Comparison of ENCODE assay signal across 8 cellular contexts in genomic region chr12:12327802-12328201, GRCh38. TPM values are rescaled to one million over a fixed set of nuclear protein-coding genes. Genes with fewer than 3 reads are reported as not detected.
A peak's percentile ranks its signal among the peaks of the same experiment; 100 is the strongest.
DNase-seq lines count a peak whose midpoint lies in the region; ATAC-seq and TF ChIP-seq lines count a peak whose summit lies in the region.

No MANE protein-coding gene starts in this region.

- H3K9me3 ChIP-seq in Karpas-422 (ENCODE audit: low read length) (no peaks in the 10 kb centered on the region), Panc1 (ENCODE audit: control insufficient read depth, insufficient read depth, low read depth, low read length) (no peaks in the 10 kb centered on the region)

- H3K27me3 ChIP-seq in Karpas-422 (ENCODE audit: low read length) (no peaks in the 10 kb centered on the region), Panc1 (ENCODE audit: control insufficient read depth, insufficient read depth, low read length) (no peaks in the 10 kb centered on the region)

- in situ Hi-C loops in Panc1 (cut with HindIII; ENCODE audit: low pct_unique_long_range_greater_than_20kb, low sequenced_read_pairs): no loop called here

- H3K27ac ChIP-seq in Karpas-422 (ENCODE audit: low read length) (no peak overlapping the region), Panc1 (ENCODE audit: low read length) (no peak overlapping the region)

- CTCF ChIA-PET in Panc1 (lab: Charles Lee): interaction anchor here (0.6 to 1.4 kb wide), 7 partner anchors 22 to 438 kb away, joined by 3 to 7 read pairs (median 4); partner anchors contain the start of gene MANSC1

- DNase-seq in activated CD4-positive, CD25-positive, alpha-beta regulatory T cell (lab: John Stamatoyannopoulos, UW): no peak
- DNase-seq in Karpas-422 (peak; percentile 86), Panc1 (ENCODE audit: low read depth, low spot score) (no peak), mesothelial cell of epicardium (ENCODE audit: low spot score in 2 of 2, unreplicated experiment in 2 of 2) (no peak), omental fat pad (ENCODE audit: low spot score) (no peak)
- peak; percentile 7 for DNase-seq in effector CD4-positive, alpha-beta T cell

- H3K4me3 Mint-ChIP-seq in mesothelial cell of epicardium: no peak overlapping the region

- no peak overlapping the region for H3K4me3 ChIP-seq in Karpas-422 (ENCODE audit: low read length)
- H3K4me3 ChIP-seq in Panc1 (ENCODE audit: low read depth in 2 of 2, low read length in 2 of 2): no peak overlapping the region

- intact Hi-C loops in Panc1 (cut with micrococcal nuclease; ENCODE audit: unreplicated experiment): loop anchor here (2.0 kb wide), 1 partner anchor 247 kb away; no protein-coding TSS in a partner anchor

- H3K4me1 ChIP-seq in Karpas-422 (ENCODE audit: low read length): no peaks in the 10 kb centered on the region
- no peaks in the 10 kb centered on the region for H3K4me1 ChIP-seq in Panc1 (ENCODE audit: control insufficient read depth, insufficient read depth, low read length)

- H3K4me2 ChIP-seq in Karpas-422 (ENCODE audit: low read depth, low read length, poor library complexity, severe bottlenecking): no peak overlapping the region

- H3K79me2 ChIP-seq in Karpas-422 (ENCODE audit: low read length): no peaks in the 10 kb centered on the region

- POLR2A ChIA-PET in Panc1 (lab: Charles Lee): no interaction called here

- no peaks in the 10 kb centered on the region for H4K20me1 ChIP-seq in Karpas-422 (ENCODE audit: insufficient read depth, low read depth, low read length)

- H3K9me3 Mint-ChIP-seq in mesothelial cell of epicardium: no peaks in the 10 kb centered on the region

- H3K27ac Mint-ChIP-seq in mesothelial cell of epicardium: no peak overlapping the region

- peak; percentile 43 to 51 for ATAC-seq in activated CD4-positive, CD25-positive, alpha-beta regulatory T cell treated with anti-CD3 and anti-CD28 coated beads, Interleukin-2, amount 50 U/mL, for 24 hours
- no peak for ATAC-seq in Panc1
- ATAC-seq in HG02981 (IDR thresholded peaks at IDR 0.05; ENCODE audit: unreplicated experiment): no peak
- no peak for ATAC-seq in omental fat pad (ENCODE audit: low FRiP score)

- no peak overlapping the region for H3K9ac ChIP-seq in Karpas-422 (ENCODE audit: low read length)

- no peaks in the 10 kb centered on the region for H3K9me2 ChIP-seq in Karpas-422 (replicated peaks; ENCODE audit: insufficient read depth, low read length)

- no peaks in the 10 kb centered on the region for H3K27me3 Mint-ChIP-seq in mesothelial cell of epicardium (ENCODE audit: low read depth)

- no peaks in the 10 kb centered on the region for H3K36me3 Mint-ChIP-seq in mesothelial cell of epicardium

- no TSS peak for BruUV-seq in Panc1 (replicated peaks; lab: Mats Ljungman, UMichigan)

- H3K4me1 Mint-ChIP-seq in mesothelial cell of epicardium: peaks cover 36% of the 10 kb centered on the region

- peak overlapping the region; percentile 66; the same call in 1 of the 2 replicates for H2AFZ ChIP-seq in Karpas-422 (ENCODE audit: low read length)

- H3K36me3 ChIP-seq in Karpas-422 (ENCODE audit: insufficient read depth, low read length): no peaks in the 10 kb centered on the region
- H3K36me3 ChIP-seq in Panc1 (ENCODE audit: control insufficient read depth, insufficient read depth, low read length): no peaks in the 10 kb centered on the region

- TF ChIP-seq CTCF in Panc1 (IDR thresholded peaks at IDR 0.05): peak; percentile 71; the same call in 1 of the 2 replicates
- peak; percentile 63 for TF ChIP-seq CTCF in mesothelial cell of epicardium (IDR thresholded peaks at IDR 0.05; ENCODE audit: unreplicated experiment)
- TF ChIP-seq CTCF in omental fat pad (IDR thresholded peaks at IDR 0.05): no peak

RNA-seq across cellular contexts. Expression of gene MANSC1, which starts 22.2 kb away (rescaled TPM):
- total RNA-seq in Karpas-422 (2014; rRNA removed; shearing (Covaris generic); ENCODE audit: low replicate concordance): not detected in 2 replicates
- total RNA-seq in Panc1 (2021; ENCODE audit: unreplicated experiment): 10.0 TPM
- polyA plus RNA-seq in Panc1 (2012; ENCODE audit: insufficient read length): 9.6 TPM
- total RNA-seq in mesothelial cell of epicardium: 15.4 to 17.2 TPM (median 16.6 TPM) in 3 replicates
- total RNA-seq in omental fat pad: 10 to 100 TPM; 12.2 to 20.1 (median 14.5) TPM

RNA-seq across cellular contexts. Expression of gene BORCS5, which starts 29.1 kb away (rescaled TPM):
- total RNA-seq in Karpas-422 (2014; rRNA removed; shearing (Covaris generic); ENCODE audit: low replicate concordance): 6.4 and 10.0 TPM in 2 replicates
- total RNA-seq in Panc1 (2021; ENCODE audit: unreplicated experiment): 7.8 TPM
- polyA plus RNA-seq in Panc1 (2012; ENCODE audit: insufficient read length): 8.5 TPM
- total RNA-seq in mesothelial cell of epicardium: 11.0 to 13.4 TPM (median 13.3 TPM) in 3 replicates
- 10 to 100 TPM; 11.4 to 17.1 (median 15.7) TPM for total RNA-seq in omental fat pad

Comparison
In these comparisons a context has a peak if more than half of its experiments do, and no peak if none do; other contexts are left out.
1. ATAC-seq: peak in activated CD4-positive, CD25-positive, alpha-beta regulatory T cell treated with anti-CD3 and anti-CD28 coated beads, Interleukin-2, amount 50 U/mL, for 24 hours (2 of 2); none in Panc1 (single experiment), HG02981 (single experiment) and omental fat pad (single experiment).
2. DNase-seq: peak in Karpas-422 (single experiment) and effector CD4-positive, alpha-beta T cell (single experiment); none in activated CD4-positive, CD25-positive, alpha-beta regulatory T cell (0 of 4), Panc1 (single experiment), mesothelial cell of epicardium (0 of 2) and omental fat pad (single experiment).
3. CTCF ChIP-seq: peak in Panc1 (single experiment) and mesothelial cell of epicardium (single experiment); none in omental fat pad (0 of 3).
4. RNA of gene MANSC1, which starts 22.2 kb away (total RNA-seq): 12.2 to 20.1 TPM in omental fat pad, 15.4 to 17.2 TPM in mesothelial cell of epicardium and 10.0 TPM in Panc1 (single experiment); not detected in Karpas-422; every median in the first group is over 10 times any median in the second.